In genomic region chr2:150168596-150168995, GRCh38 we compare ENCODE assay signal across 1 cellular context.
TF ChIP-seq lines count a peak whose summit lies in the region.

No MANE protein-coding gene starts in this region.

TF ChIP-seq in GM23338, 12 proteins besides CTCF, POLR2A, EP300 and RAD21 (continued from another document):
- TF ChIP-seq ZNF462 (CRISPR knock-in tag; IDR thresholded peaks at IDR 0.05), result no peak
- no peak for TF ChIP-seq EZH2phosphoT487 (IDR thresholded peaks at IDR 0.05; ENCODE audit: unreplicated experiment)
- TF ChIP-seq ZNF114 (CRISPR knock-in tag; IDR thresholded peaks at IDR 0.05), result no peak
- TF ChIP-seq CREB1 (CRISPR knock-in tag; IDR thresholded peaks at IDR 0.05; ENCODE audit: low read depth), result no peak
